Comparison of ENCODE assay signal across 8 cellular contexts in genomic region chr2:19989342-19989680, GRCh38. TPM values are rescaled to one million over a fixed set of nuclear protein-coding genes. Genes with fewer than 3 reads are reported as not detected.
DNase-seq lines count a peak whose midpoint lies in the region; ATAC-seq and TF ChIP-seq lines count a peak whose summit lies in the region.

No MANE protein-coding gene starts in this region.

- no peaks in the 10 kb centered on the region for H4K20me1 ChIP-seq in PC-3 (ENCODE audit: low read length)

- H3K9ac ChIP-seq in ES-I3 (ENCODE audit: low read depth, low read length), result peak overlapping the region; percentile 64
- H3K9ac ChIP-seq in PC-3 (ENCODE audit: low read length), result peak overlapping the region; percentile 53

- H2AFZ ChIP-seq in PC-3 (ENCODE audit: low read length), result peak overlapping the region; percentile 99

- TF ChIP-seq CTCF in PC-3 (conservative IDR thresholded peaks at IDR 0.05; ENCODE audit: low read depth, low read length) (no peak), epithelial cell of esophagus (IDR thresholded peaks at IDR 0.05; ENCODE audit: insufficient read depth, low read depth, low read length, missing control alignments) (no peak), osteocyte (IDR thresholded peaks at IDR 0.05) (no peak)

- POLR2A ChIA-PET in PC-3 (lab: Charles Lee; ENCODE audit: unreplicated experiment), result interaction anchor here (0.6 kb wide), 2 partner anchors 15 to 1251 kb away, joined by 3 to 7 read pairs; no protein-coding TSS in a partner anchor

- no peak for DNase-seq in PC-3
- DNase-seq in epithelial cell of esophagus (ENCODE audit: low read depth), result no peak
- DNase-seq in osteocyte (ENCODE audit: extremely low spot score, unreplicated experiment), result no peak
- no peak for DNase-seq in GOT3 (lab: John Stamatoyannopoulos, UW)
- no peak for DNase-seq in stimulated activated CD4-positive, alpha-beta T cell treated with anti-CD3 and anti-CD28 coated beads, Interleukin-2, amount 100 ng/mL, for 48 hours

- H3K4me3 ChIP-seq in PC-3 (ENCODE audit: low read length), result peak overlapping the region; percentile 85
- peak overlapping the region; percentile 93 for H3K4me3 ChIP-seq in epithelial cell of esophagus (ENCODE audit: low read length)

- H3K4me1 ChIP-seq in ES-I3 (ENCODE audit: insufficient read depth, low read length) (peaks cover 7% of the 10 kb centered on the region; the same call in 1 of the 2 replicates), PC-3 (ENCODE audit: insufficient read depth, low read length) (peaks cover 19% of the 10 kb centered on the region)

- H3K4me3 Mint-ChIP-seq in osteocyte (ENCODE audit: unreplicated experiment), result peak overlapping the region; percentile 93

- H3K36me3 Mint-ChIP-seq in osteocyte (ENCODE audit: unreplicated experiment), result peaks cover 9% of the 10 kb centered on the region

- peaks cover 22% of the 10 kb centered on the region for H3K4me1 Mint-ChIP-seq in osteocyte (ENCODE audit: unreplicated experiment)

- CTCF ChIA-PET in PC-3 (lab: Charles Lee), result no interaction called here

- no peaks in the 10 kb centered on the region for H3K9me2 ChIP-seq in PC-3 (replicated peaks; ENCODE audit: low read length)

- BruUV-seq in PC-3 (replicated peaks; lab: Mats Ljungman, UMichigan), result no TSS peak

- no peak overlapping the region for H3K27ac ChIP-seq in PC-3 (ENCODE audit: low read length)

- intact Hi-C loops in PC-3 (cut with micrococcal nuclease), result no loop called here

- H3K9me3 Mint-ChIP-seq in osteocyte (ENCODE audit: unreplicated experiment), result no peaks in the 10 kb centered on the region

- H3K79me2 ChIP-seq in PC-3 (ENCODE audit: low read length), result peaks cover 13% of the 10 kb centered on the region

- peak overlapping the region; percentile 92 for H3K27ac Mint-ChIP-seq in osteocyte (ENCODE audit: unreplicated experiment)

- ATAC-seq in PC-3 (peak; percentile 18), HG03442 (IDR thresholded peaks at IDR 0.05; ENCODE audit: unreplicated experiment) (no peak), HG03520 (IDR thresholded peaks at IDR 0.05; ENCODE audit: unreplicated experiment) (no peak)

- no peaks in the 10 kb centered on the region for H3K27me3 ChIP-seq in PC-3 (ENCODE audit: low read length)

- no peaks in the 10 kb centered on the region for H3F3A ChIP-seq in PC-3 (ENCODE audit: low read length, unreplicated experiment)

- no peaks in the 10 kb centered on the region for H3K27me3 Mint-ChIP-seq in osteocyte (ENCODE audit: unreplicated experiment)

- H3K9me3 ChIP-seq in ES-I3 (ENCODE audit: control insufficient read depth, insufficient read depth, low read length) (no peaks in the 10 kb centered on the region), PC-3 (ENCODE audit: low read length) (no peaks in the 10 kb centered on the region)

- H3K4me2 ChIP-seq in PC-3 (ENCODE audit: low read length), result peak overlapping the region; percentile 93

- H3K36me3 ChIP-seq in ES-I3 (ENCODE audit: insufficient read depth, low read length) (no peaks in the 10 kb centered on the region), PC-3 (ENCODE audit: low read depth, low read length) (peaks cover 2% of the 10 kb centered on the region; the same call in 1 of the 2 replicates)

RNA-seq across cellular contexts. Expression of gene WDR35, which starts 0.6 kb away (rescaled TPM):
- total RNA-seq in PC-3 (2014; rRNA removed) (6.6 and 8.9 TPM in 2 replicates), osteocyte (11.0 and 11.4 TPM in 2 replicates)

RNA-seq across cellular contexts. Expression of gene MATN3, which starts 23.2 kb away (rescaled TPM):
- total RNA-seq in PC-3 (2014; rRNA removed) (1.1 and 1.6 TPM in 2 replicates), osteocyte (12.2 and 12.8 TPM in 2 replicates)
